8 cellular contexts compared by ENCODE assay signal in the genomic region with DNA sequence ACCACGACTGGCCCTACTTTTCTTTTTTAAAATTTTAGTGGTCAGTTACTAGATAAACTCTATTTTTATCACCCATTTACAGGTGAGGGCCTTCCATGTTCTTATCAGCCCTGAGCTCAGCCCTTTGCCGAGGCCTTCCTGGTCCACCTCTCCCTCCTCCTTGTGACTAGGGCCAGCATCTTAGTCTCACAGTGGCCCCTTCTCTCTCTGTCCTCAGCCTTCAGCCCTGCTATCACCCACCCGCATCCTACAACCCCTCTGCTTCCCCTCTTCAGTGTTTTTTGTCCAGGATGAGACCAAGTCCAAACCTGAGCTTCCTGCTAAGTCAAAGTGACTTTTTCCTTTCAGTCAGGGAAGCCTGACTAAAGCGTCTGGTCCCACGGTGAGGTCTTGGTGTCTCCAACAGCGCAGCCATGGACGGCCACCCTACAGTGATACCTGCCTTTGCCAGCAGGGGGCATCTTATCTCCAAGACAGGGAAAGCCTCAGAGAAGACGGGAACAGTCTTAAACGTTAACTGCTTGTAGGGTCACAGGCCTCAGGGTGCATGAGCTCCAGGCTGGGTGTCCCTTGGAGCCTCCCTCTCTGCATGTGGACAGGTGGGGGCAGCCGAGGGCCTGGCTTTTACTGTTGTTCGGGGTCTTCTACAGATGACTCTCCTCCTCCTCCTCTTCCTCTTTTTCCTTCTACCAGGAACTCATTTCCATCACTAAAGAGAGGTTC. TPM values are rescaled to one million over a fixed set of nuclear protein-coding genes. Genes with fewer than 3 reads are reported as not detected.
DNase-seq lines count a peak whose midpoint lies in the region; ATAC-seq and TF ChIP-seq lines count a peak whose summit lies in the region.

No MANE protein-coding gene starts in this region.

- peaks cover 9% of the 10 kb centered on the region for H3K36me3 Mint-ChIP-seq in Calu3 (ENCODE audit: insufficient read depth, unreplicated experiment)

- no peak for TF ChIP-seq POLR2A in upper lobe of left lung (IDR thresholded peaks at IDR 0.05)

- 37 to 38% methylated on average over 5 to 11 of the region's 11 CpGs for WGBS in upper lobe of left lung, 2 donors

- TF ChIP-seq CTCF in Calu3 (IDR thresholded peaks at IDR 0.05; ENCODE audit: unreplicated experiment) (peak; percentile 52), omental fat pad (IDR thresholded peaks at IDR 0.05) (no peak), upper lobe of left lung (IDR thresholded peaks at IDR 0.05) (peak; percentile 63 to 73 (median 66))

- H3K4me1 ChIP-seq in HAP-1 (peaks cover 8% of the 10 kb centered on the region), NT2/D1 (ENCODE audit: insufficient read depth, insufficient read length) (peaks cover 7% of the 10 kb centered on the region), upper lobe of left lung (no peaks in the 10 kb centered on the region)

- no peaks in the 10 kb centered on the region for H3K9me3 Mint-ChIP-seq in Calu3 (ENCODE audit: low read depth, unreplicated experiment)

- in situ Hi-C loops in HAP-1 (cut with MboI; ENCODE audit: low sequenced_read_pairs), result no loop called here

- no TSS peak for BruUV-seq in Calu3 (replicated peaks; lab: Mats Ljungman, UMichigan)

- no peak overlapping the region for H3K9ac ChIP-seq in NT2/D1 (ENCODE audit: insufficient read length, low read depth)

- H3K27ac Mint-ChIP-seq in Calu3 (ENCODE audit: unreplicated experiment), result no peak overlapping the region

- H3K4me3 ChIP-seq in HAP-1, result no peak overlapping the region
- no peak overlapping the region for H3K4me3 ChIP-seq in NT2/D1 (ENCODE audit: insufficient read length, low read depth)
- H3K4me3 ChIP-seq in upper lobe of left lung, result no peak overlapping the region

- no peaks in the 10 kb centered on the region for H3K9me3 ChIP-seq in HAP-1
- H3K9me3 ChIP-seq in NT2/D1 (ENCODE audit: insufficient read depth, low read length), result no peaks in the 10 kb centered on the region
- H3K9me3 ChIP-seq in upper lobe of left lung, result no peaks in the 10 kb centered on the region

- H3K4me3 Mint-ChIP-seq in Calu3 (ENCODE audit: low read depth, unreplicated experiment), result no peak overlapping the region

- no peak overlapping the region for H3K27ac ChIP-seq in upper lobe of left lung

- ATAC-seq in omental fat pad (ENCODE audit: low FRiP score) (no peak), upper lobe of left lung (ENCODE audit: low FRiP score in 2 of 2) (peak; percentile 70 to 71), GM21390 (IDR thresholded peaks at IDR 0.05; ENCODE audit: unreplicated experiment) (no peak)

- peaks cover 6% of the 10 kb centered on the region for H3K4me1 Mint-ChIP-seq in Calu3 (ENCODE audit: low read depth, unreplicated experiment)

- peaks cover 19% of the 10 kb centered on the region for H3K27me3 Mint-ChIP-seq in Calu3 (ENCODE audit: unreplicated experiment)

- intact Hi-C loops in Calu3 (cut with micrococcal nuclease; ENCODE audit: unreplicated experiment), result loop anchor here (1.0 to 5.0 kb wide), 3 partner anchors 463 to 586 kb away; a partner anchor contains a TSS

- CTCF ChIA-PET in Calu3 (lab: Charles Lee), result no interaction called here

- no peaks in the 10 kb centered on the region; the same call in 1 of the 2 replicates for H3K36me3 ChIP-seq in HAP-1 (replicated peaks)
- H3K36me3 ChIP-seq in NT2/D1 (ENCODE audit: insufficient read depth, insufficient read length, low read length), result peaks cover under 1% of the 10 kb centered on the region
- no peaks in the 10 kb centered on the region for H3K36me3 ChIP-seq in upper lobe of left lung

- peak; percentile 76 for DNase-seq in Calu3
- DNase-seq in HAP-1 (ENCODE audit: low spot score in 2 of 2), result peak; percentile 62 to 92
- DNase-seq in NT2/D1 (ENCODE audit: low read depth, low spot score), result peak; percentile 62
- peak; percentile 56 for DNase-seq in activated T-cell treated with anti-CD3 and anti-CD28 coated beads for 4 hours
- peak; percentile 58 for DNase-seq in fibroblast of peridontal ligament (ENCODE audit: extremely low read depth)
- peak; percentile 76 for DNase-seq in omental fat pad (ENCODE audit: low spot score)
- peak in 1 of 2 donors; percentile 59 for DNase-seq in upper lobe of left lung

- TF ChIP-seq EP300 in upper lobe of left lung (IDR thresholded peaks at IDR 0.05), result no peak

- H3K27me3 ChIP-seq in HAP-1 (ENCODE audit: low read depth) (peaks cover 4% of the 10 kb centered on the region), NT2/D1 (ENCODE audit: insufficient read depth, insufficient read length) (no peaks in the 10 kb centered on the region), upper lobe of left lung (no peaks in the 10 kb centered on the region)

RNA-seq across cellular contexts. Expression of a gene that starts 11.7 kb away (rescaled TPM):
- not detected in 2 replicates for total RNA-seq in Calu3 (2022)
- total RNA-seq in omental fat pad, result not detected
- not detected for total RNA-seq in upper lobe of left lung

RNA-seq across cellular contexts. Expression of a gene that starts 22.2 kb away (rescaled TPM):
- 14.7 and 18.8 TPM in 2 replicates for total RNA-seq in Calu3 (2022)
- total RNA-seq in omental fat pad, result 1 to 10 TPM; 2.6 to 6.5 (median 4.6) TPM
- total RNA-seq in upper lobe of left lung, result 10 to 100 TPM in 2 of 6 donors, 1 to 10 TPM in 4; 3.3 to 14.9 (median 7.1) TPM

RNA-seq across cellular contexts. Expression of a gene that starts 27.3 kb away (rescaled TPM):
- total RNA-seq in Calu3 (2022) (0.26 TPM in 1 of 2 replicates, not detected in the other), omental fat pad (not detected), upper lobe of left lung (under 1 TPM in 2 of 6 donors, not detected in 4; 0.23 to 0.54 TPM)

RNA-seq across cellular contexts. Expression of a gene that starts 30.1 kb away (rescaled TPM):
- total RNA-seq in Calu3 (2022) (not detected in 2 replicates), omental fat pad (not detected), upper lobe of left lung (under 1 TPM in 1 of 6 donors, not detected in 5; 0.72 TPM)

RNA-seq across cellular contexts. Expression of a gene that starts 39.6 kb away (rescaled TPM):
- total RNA-seq in Calu3 (2022) (not detected in 2 replicates), omental fat pad (not detected), upper lobe of left lung (not detected)

Comparison
In these comparisons a context has a peak if more than half of its experiments do, and no peak if none do; other contexts are left out.
1. CTCF ChIP-seq: peak in Calu3 (single experiment) and upper lobe of left lung (6 of 6); none in omental fat pad (0 of 3).
2. ATAC-seq: peak in upper lobe of left lung (2 of 2); none in omental fat pad (single experiment) and GM21390 (single experiment).